Comparison of ENCODE assay signal across 8 cellular contexts in genomic region chr12:19288603-19289244, GRCh38.
DNase-seq lines count a peak whose midpoint lies in the region; ATAC-seq and TF ChIP-seq lines count a peak whose summit lies in the region.

No MANE protein-coding gene starts in this region.

- H3K4me3 Mint-ChIP-seq in activated naive CD8-positive, alpha-beta T cell treated with anti-CD3 and anti-CD28 coated beads, Interleukin-2, amount 50 U/mL, for 24 hours: no peak overlapping the region
- H3K4me3 Mint-ChIP-seq in activated CD8-positive, alpha-beta memory T cell treated with anti-CD3 and anti-CD28 coated beads, Interleukin-2, amount 10 ng/mL, durations not matched to agents 7 days and 5 days: no peak overlapping the region

- H3K79me2 ChIP-seq in Karpas-422 (ENCODE audit: low read length) (0 out of 2 replicates have a peak, but pooled peaks cover 5% of the 10 kb centered on the region), SK-N-SH (ENCODE audit: insufficient read depth) (no peaks in the 10 kb centered on the region)

- peak; percentile 71 for TF ChIP-seq RAD21 in SK-N-SH (IDR thresholded peaks at IDR 0.05; ENCODE audit: low read length)

- no peak overlapping the region for H3K9ac ChIP-seq in Karpas-422 (ENCODE audit: low read length)
- no peak overlapping the region for H3K9ac ChIP-seq in SK-N-SH

- H2AFZ ChIP-seq in Karpas-422 (ENCODE audit: low read length) (no peak overlapping the region), SK-N-SH (ENCODE audit: low read depth) (no peak overlapping the region)

- POLR2A ChIA-PET in SK-N-SH (lab: Yijun Ruan, JAX): no interaction called here

- no peak for TF ChIP-seq EP300 in SK-N-SH (IDR thresholded peaks at IDR 0.05; ENCODE audit: borderline replicate concordance in 1 of 2, low read depth in 1 of 2, low read length in 1 of 2)

- no peak overlapping the region for H3K27ac Mint-ChIP-seq in activated naive CD8-positive, alpha-beta T cell treated with anti-CD3 and anti-CD28 coated beads, Interleukin-2, amount 50 U/mL, for 24 hours
- no peak overlapping the region for H3K27ac Mint-ChIP-seq in activated CD8-positive, alpha-beta memory T cell treated with anti-CD3 and anti-CD28 coated beads, Interleukin-2, amount 10 ng/mL, durations not matched to agents 7 days and 5 days

- CTCF ChIA-PET in SK-N-SH (lab: Yijun Ruan, JAX): interaction anchor here (0.6 to 2.2 kb wide), 19 partner anchors 8 to 1427 kb away, joined by 3 to 16 read pairs (median 3); no protein-coding TSS in a partner anchor
- CTCF ChIA-PET in activated CD8-positive, alpha-beta memory T cell treated with anti-CD3 and anti-CD28 coated beads, Interleukin-2, amount 10 ng/mL, durations not matched to agents 7 days and 5 days (lab: Charles Lee): interaction anchor here (0.9 kb wide), 1 partner anchor 143 kb away, joined by 3 read pairs; no protein-coding TSS in a partner anchor

- DNase-seq in cardiac muscle cell (ENCODE audit: low read depth in 1 of 2, low spot score in 1 of 2) (peak; percentile 45 to 59), left cardiac atrium (no peak), Karpas-422 (peak; percentile 75), SK-N-SH (peak; percentile 51), germinal center (ENCODE audit: low spot score) (peak; percentile 12), superior temporal gyrus (ENCODE audit: extremely low spot score) (peak; percentile 80)
- no peak for DNase-seq in activated naive CD8-positive, alpha-beta T cell treated with anti-CD3 and anti-CD28 coated beads, Interleukin-2, amount 50 U/mL, for 24 hours
- DNase-seq in activated CD8-positive, alpha-beta memory T cell treated with anti-CD3 and anti-CD28 coated beads, Interleukin-2, amount 10 ng/mL, durations not matched to agents 7 days and 5 days: no peak

- H3F3A ChIP-seq in SK-N-SH (replicated peaks; ENCODE audit: insufficient read depth): peaks cover 9% of the 10 kb centered on the region

- H3K4me3 ChIP-seq in cardiac muscle cell (no peak overlapping the region), Karpas-422 (ENCODE audit: low read length) (no peak overlapping the region), SK-N-SH (ENCODE audit: low read depth in 2 of 2, low read length in 1 of 2) (no peak overlapping the region; a peak in 1 of 4 replicates)

- peaks cover 31% of the 10 kb centered on the region for H3K36me3 ChIP-seq in cardiac muscle cell
- H3K36me3 ChIP-seq in Karpas-422 (ENCODE audit: insufficient read depth, low read length): peaks cover 23% of the 10 kb centered on the region; the same call in 1 of the 2 replicates
- peaks cover 3 to 18% of the 10 kb centered on the region in 2 experiments for H3K36me3 ChIP-seq in SK-N-SH (replicated peaks in 1 of 2; ENCODE audit: control insufficient read depth in 1 of 2, insufficient read depth in 2 of 2, low read length in 1 of 2)

- peak; percentile 59 for TF ChIP-seq CTCF in cardiac muscle cell (IDR thresholded peaks at IDR 0.05; ENCODE audit: low read depth, low read length)
- peak; percentile 86 for TF ChIP-seq CTCF in SK-N-SH (IDR thresholded peaks at IDR 0.05)

- H3K27me3 Mint-ChIP-seq in activated naive CD8-positive, alpha-beta T cell treated with anti-CD3 and anti-CD28 coated beads, Interleukin-2, amount 50 U/mL, for 24 hours: no peaks in the 10 kb centered on the region
- no peaks in the 10 kb centered on the region for H3K27me3 Mint-ChIP-seq in activated CD8-positive, alpha-beta memory T cell treated with anti-CD3 and anti-CD28 coated beads, Interleukin-2, amount 10 ng/mL, durations not matched to agents 7 days and 5 days

- no peaks in the 10 kb centered on the region for H3K9me3 ChIP-seq in cardiac muscle cell (ENCODE audit: low read depth)
- H3K9me3 ChIP-seq in Karpas-422 (ENCODE audit: low read length): no peaks in the 10 kb centered on the region
- no peaks in the 10 kb centered on the region for H3K9me3 ChIP-seq in SK-N-SH

- H3K4me1 ChIP-seq in cardiac muscle cell (ENCODE audit: low read depth) (no peaks in the 10 kb centered on the region), Karpas-422 (ENCODE audit: low read length) (no peaks in the 10 kb centered on the region), SK-N-SH (ENCODE audit: control insufficient read depth in 1 of 2, insufficient read depth in 2 of 2, low read depth in 1 of 2, low read length in 1 of 2) (no peaks in the 10 kb centered on the region; a peak in 1 of 4 replicates)

- H3K9me3 Mint-ChIP-seq in activated naive CD8-positive, alpha-beta T cell treated with anti-CD3 and anti-CD28 coated beads, Interleukin-2, amount 50 U/mL, for 24 hours: no peaks in the 10 kb centered on the region
- H3K9me3 Mint-ChIP-seq in activated CD8-positive, alpha-beta memory T cell treated with anti-CD3 and anti-CD28 coated beads, Interleukin-2, amount 10 ng/mL, durations not matched to agents 7 days and 5 days (ENCODE audit: low read depth): no peaks in the 10 kb centered on the region

- H3K9me2 ChIP-seq in Karpas-422 (replicated peaks; ENCODE audit: insufficient read depth, low read length) (no peaks in the 10 kb centered on the region), SK-N-SH (no peaks in the 10 kb centered on the region)

- H3K4me2 ChIP-seq in Karpas-422 (ENCODE audit: low read depth, low read length, poor library complexity, severe bottlenecking) (no peak overlapping the region), SK-N-SH (no peak overlapping the region)

- H3K27ac ChIP-seq in cardiac muscle cell (no peak overlapping the region), Karpas-422 (ENCODE audit: low read length) (no peak overlapping the region), SK-N-SH (ENCODE audit: low read depth in 2 of 2, low read length in 1 of 2) (peak overlapping the region in 1 of 2 experiments; percentile 14; a peak in 2 of 4 replicates)

- H4K20me1 ChIP-seq in Karpas-422 (ENCODE audit: insufficient read depth, low read depth, low read length) (no peaks in the 10 kb centered on the region), SK-N-SH (ENCODE audit: insufficient read depth) (no peaks in the 10 kb centered on the region)

- 42% methylated on average over 2 of the region's 2 CpGs for WGBS in SK-N-SH (ENCODE audit: low lambda C conversion rate)

- intact Hi-C loops in left cardiac atrium (cut with DNase I): loop anchor here in 1 of 2 donors (10.0 kb wide), 1 partner anchor 94 kb away; no protein-coding TSS in a partner anchor

- H3K27me3 ChIP-seq in cardiac muscle cell (no peaks in the 10 kb centered on the region), Karpas-422 (ENCODE audit: low read length) (no peaks in the 10 kb centered on the region), SK-N-SH (ENCODE audit: insufficient read depth) (no peaks in the 10 kb centered on the region)

- no peaks in the 10 kb centered on the region for H3K36me3 Mint-ChIP-seq in activated naive CD8-positive, alpha-beta T cell treated with anti-CD3 and anti-CD28 coated beads, Interleukin-2, amount 50 U/mL, for 24 hours (ENCODE audit: low read depth)
- H3K36me3 Mint-ChIP-seq in activated CD8-positive, alpha-beta memory T cell treated with anti-CD3 and anti-CD28 coated beads, Interleukin-2, amount 10 ng/mL, durations not matched to agents 7 days and 5 days: no peaks in the 10 kb centered on the region

- no peaks in the 10 kb centered on the region for H3K4me1 Mint-ChIP-seq in activated naive CD8-positive, alpha-beta T cell treated with anti-CD3 and anti-CD28 coated beads, Interleukin-2, amount 50 U/mL, for 24 hours
- H3K4me1 Mint-ChIP-seq in activated CD8-positive, alpha-beta memory T cell treated with anti-CD3 and anti-CD28 coated beads, Interleukin-2, amount 10 ng/mL, durations not matched to agents 7 days and 5 days: no peaks in the 10 kb centered on the region

- ATAC-seq in left cardiac atrium: no peak
- ATAC-seq in activated naive CD8-positive, alpha-beta T cell treated with anti-CD3 and anti-CD28 coated beads, Interleukin-2, amount 50 U/mL, for 24 hours: no peak
- no peak for ATAC-seq in activated CD8-positive, alpha-beta memory T cell treated with anti-CD3 and anti-CD28 coated beads, Interleukin-2, amount 10 ng/mL, durations not matched to agents 7 days and 5 days

TF ChIP-seq in SK-N-SH, 30 proteins besides CTCF, POLR2A, EP300 and RAD21:
- TF ChIP-seq PBX3 (IDR thresholded peaks at IDR 0.05) (peak; percentile 85), SMC3 (IDR thresholded peaks at IDR 0.05; ENCODE audit: low read depth, low read length) (peak; percentile 55), CHD2 (IDR thresholded peaks at IDR 0.05; ENCODE audit: low read length, partially characterized antibody) (no peak)

Comparison
In these comparisons a context has a peak if more than half of its experiments do, and no peak if none do; other contexts are left out.
1. DNase-seq: peak in cardiac muscle cell (2 of 2), Karpas-422 (single experiment), SK-N-SH (single experiment), germinal center (single experiment) and superior temporal gyrus (single experiment); none in left cardiac atrium (single experiment), activated naive CD8-positive, alpha-beta T cell treated with anti-CD3 and anti-CD28 coated beads, Interleukin-2, amount 50 U/mL, for 24 hours (single experiment) and activated CD8-positive, alpha-beta memory T cell treated with anti-CD3 and anti-CD28 coated beads, Interleukin-2, amount 10 ng/mL, durations not matched to agents 7 days and 5 days (single experiment).